Comparison of ENCODE assay signal across 15 cellular contexts in genomic region chr5:176618783-176619182, GRCh38. TPM values are rescaled to one million over a fixed set of nuclear protein-coding genes. Genes with fewer than 3 reads are reported as not detected.
DNase-seq lines count a peak whose midpoint lies in the region; ATAC-seq, FAIRE-seq and TF ChIP-seq lines count a peak whose summit lies in the region.
"Had no signal": no experiment of that assay in that cellular context is flagged by ENCODE, and none has a peak within 500 bp of the region (broad histone marks: within the 10 kb centered on the region; RNA-seq: fewer than 3 reads in every experiment).

No MANE protein-coding gene starts in this region.

- H3K4me1 ChIP-seq in A549, result peaks cover 35% of the 10 kb centered on the region
- peaks cover 21% of the 10 kb centered on the region for H3K4me1 ChIP-seq in CD4-positive, CD25-positive, alpha-beta regulatory T cell (ENCODE audit: control insufficient read depth, insufficient read depth, low read length, poor library complexity, severe bottlenecking)
- H3K4me1 ChIP-seq in iPS-18a (ENCODE audit: control insufficient read depth, low read depth, low read length), result no peaks in the 10 kb centered on the region

- H3K36me3 Mint-ChIP-seq in CD4-positive, CD25-positive, alpha-beta regulatory T cell, result peaks cover 3% of the 10 kb centered on the region
- peaks cover 3% of the 10 kb centered on the region for H3K36me3 Mint-ChIP-seq in T-cell
- H3K36me3 Mint-ChIP-seq: activated naive CD4-positive, alpha-beta T cell treated with anti-CD3 and anti-CD28 coated beads, Interleukin-2, amount 10 ng/mL, durations not matched to agents 7 days and 5 days had no signal

- DNase-seq in A549 (ENCODE audit: low read depth in 1 of 2, low spot score in 1 of 2), result no peak
- no peak for DNase-seq in CD4-positive, CD25-positive, alpha-beta regulatory T cell
- no peak for DNase-seq in T-cell
- no peak for DNase-seq in D341Med (ENCODE audit: low spot score)
- no peak for DNase-seq in G401 (ENCODE audit: low spot score)
- DNase-seq in urothelium cell line (ENCODE audit: low spot score), result no peak
- no peak for DNase-seq in KBM-7

- in situ Hi-C loops in G401 (cut with HindIII; ENCODE audit: low sequenced_read_pairs) (no loop called here), KBM-7 (cut with MboI; ENCODE audit: low pct_unique_long_range_greater_than_20kb, low sequenced_read_pairs) (no loop called here)

- no peaks in the 10 kb centered on the region for H3K36me3 ChIP-seq in CD4-positive, CD25-positive, alpha-beta regulatory T cell (ENCODE audit: control insufficient read depth, insufficient read depth, low read length)
- H3K36me3 ChIP-seq in iPS-18a (ENCODE audit: control insufficient read depth, low read depth, low read length), result no peaks in the 10 kb centered on the region

- TF ChIP-seq RAD21 in A549 (conservative IDR thresholded peaks at IDR 0.05 in 1 of 2, IDR thresholded peaks at IDR 0.05 in 1 of 2), result no peak

- ATAC-seq in A549, result no peak
- no peak for ATAC-seq in CD4-positive, CD25-positive, alpha-beta regulatory T cell (ENCODE audit: low read depth in 2 of 2)
- no peak for ATAC-seq in T-cell (replicated peaks in 1 of 4)

- TF ChIP-seq EP300 in A549 (IDR thresholded peaks at IDR 0.05), result no peak

- POLR2A ChIA-PET in A549 (lab: Yijun Ruan, JAX) (no interaction called here), T-cell (lab: Charles Lee) (no interaction called here)

- peak overlapping the region in 3 of 4 donors; percentile 24 to 61 (median 46) for H3K4me3 Mint-ChIP-seq in CD4-positive, CD25-positive, alpha-beta regulatory T cell
- H3K4me3 Mint-ChIP-seq in T-cell, result peak overlapping the region in 2 of 3 donors; percentile 31 to 84
- H3K4me3 Mint-ChIP-seq: activated naive CD4-positive, alpha-beta T cell treated with anti-CD3 and anti-CD28 coated beads, Interleukin-2, amount 10 ng/mL, durations not matched to agents 7 days and 5 days had no signal

- peaks cover 0 to 18% (median 5%) of the 10 kb centered on the region in 4 donors for H3K4me1 Mint-ChIP-seq in CD4-positive, CD25-positive, alpha-beta regulatory T cell
- peaks cover 7 to 20% (median 19%) of the 10 kb centered on the region in 3 donors for H3K4me1 Mint-ChIP-seq in T-cell

- peaks cover 0 to 3% (median 0%) of the 10 kb centered on the region in 7 donors for H3K9me3 Mint-ChIP-seq in CD4-positive, CD25-positive, alpha-beta regulatory T cell
- H3K9me3 Mint-ChIP-seq in T-cell, result no peaks in the 10 kb centered on the region
- H3K9me3 Mint-ChIP-seq: activated naive CD4-positive, alpha-beta T cell treated with anti-CD3 and anti-CD28 coated beads, Interleukin-2, amount 10 ng/mL, durations not matched to agents 7 days and 5 days had no signal

- peaks cover 12% of the 10 kb centered on the region for H3K27me3 ChIP-seq in CD4-positive, CD25-positive, alpha-beta regulatory T cell (ENCODE audit: control insufficient read depth, insufficient read depth, low read length)
- H3K27me3 ChIP-seq in iPS-18a (ENCODE audit: control insufficient read depth, insufficient read depth, low read length), result peaks cover 43% of the 10 kb centered on the region

- no peak for FAIRE-seq in A549 (lab: Jason Lieb, UNC)
- FAIRE-seq in urothelium cell line (lab: Jason Lieb, UNC), result no peak
- FAIRE-seq: colon, islet of Langerhans had no signal

- H3K4me2 ChIP-seq in A549, result peak overlapping the region; percentile 91

- CTCF ChIA-PET in A549 (lab: Yijun Ruan, JAX), result interaction anchor here (0.8 to 1.3 kb wide), 4 partner anchors 11 to 227 kb away, joined by 3 to 5 read pairs (median 4); no protein-coding TSS in a partner anchor
- CTCF ChIA-PET in T-cell (lab: Charles Lee), result interaction anchor here in 1 of 2 donors (0.6 kb wide), 2 partner anchors 11 to 960 kb away, joined by 4 read pairs; no protein-coding TSS in a partner anchor

- TF ChIP-seq POLR2A in A549 (IDR thresholded peaks at IDR 0.05; ENCODE audit: low read length), result no peak

- H3K27ac Mint-ChIP-seq in CD4-positive, CD25-positive, alpha-beta regulatory T cell, result no peak overlapping the region
- H3K27ac Mint-ChIP-seq in T-cell, result no peak overlapping the region
- H3K27ac Mint-ChIP-seq: activated naive CD4-positive, alpha-beta T cell treated with anti-CD3 and anti-CD28 coated beads, Interleukin-2, amount 10 ng/mL, durations not matched to agents 7 days and 5 days had no signal

- H3K9me3 ChIP-seq in A549 (no peaks in the 10 kb centered on the region), iPS-18a (ENCODE audit: control insufficient read depth, low read depth, low read length) (no peaks in the 10 kb centered on the region)
- no peaks in the 10 kb centered on the region for H3K9me3 ChIP-seq in CD4-positive, CD25-positive, alpha-beta regulatory T cell (ENCODE audit: control insufficient read depth in 2 of 2, low read length in 2 of 2)

- no peak overlapping the region for H3K27ac ChIP-seq in A549
- H3K27ac ChIP-seq in CD4-positive, CD25-positive, alpha-beta regulatory T cell (ENCODE audit: insufficient read depth, low read length, poor library complexity, severe bottlenecking), result no peak overlapping the region
- H3K27ac ChIP-seq in iPS-18a (ENCODE audit: low read length), result no peak overlapping the region
- H3K27ac ChIP-seq: RWPE1 had no signal

- H3K27me3 Mint-ChIP-seq in CD4-positive, CD25-positive, alpha-beta regulatory T cell, result peaks cover 71% of the 10 kb centered on the region
- H3K27me3 Mint-ChIP-seq in T-cell, result peaks cover 53 to 70% of the 10 kb centered on the region in 2 donors

- no peak for TF ChIP-seq CTCF in A549 (IDR thresholded peaks at IDR 0.05)

- no peak overlapping the region for H3K9ac ChIP-seq in iPS-18a (ENCODE audit: low read length)

- no peak overlapping the region; the same call in 2 of the 3 replicates for H3K4me3 ChIP-seq in A549
- no peak overlapping the region for H3K4me3 ChIP-seq in CD4-positive, CD25-positive, alpha-beta regulatory T cell (ENCODE audit: low read depth, low read length)
- H3K4me3 ChIP-seq in iPS-18a (ENCODE audit: low read length), result peak overlapping the region; percentile 51

- 79% methylated on average over 18 of the region's 19 CpGs for WGBS in A549 (ENCODE audit: missing lambda C conversion rate)

TF ChIP-seq in A549, 52 proteins besides CTCF, POLR2A, EP300 and RAD21 (continues in another document):
- no peak for TF ChIP-seq KDM5A (IDR thresholded peaks at IDR 0.05)
- TF ChIP-seq, protein P1, sequence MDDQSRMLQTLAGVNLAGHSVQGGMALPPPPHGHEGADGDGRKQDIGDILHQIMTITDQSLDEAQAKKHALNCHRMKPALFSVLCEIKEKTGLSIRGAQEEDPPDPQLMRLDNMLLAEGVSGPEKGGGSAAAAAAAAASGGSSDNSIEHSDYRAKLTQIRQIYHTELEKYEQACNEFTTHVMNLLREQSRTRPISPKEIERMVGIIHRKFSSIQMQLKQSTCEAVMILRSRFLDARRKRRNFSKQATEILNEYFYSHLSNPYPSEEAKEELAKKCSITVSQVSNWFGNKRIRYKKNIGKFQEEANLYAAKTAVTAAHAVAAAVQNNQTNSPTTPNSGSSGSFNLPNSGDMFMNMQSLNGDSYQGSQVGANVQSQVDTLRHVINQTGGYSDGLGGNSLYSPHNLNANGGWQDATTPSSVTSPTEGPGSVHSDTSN (IDR thresholded peaks at IDR 0.05), result no peak
- no peak for TF ChIP-seq RARB (CRISPR knock-in tag; IDR thresholded peaks at IDR 0.05)
- TF ChIP-seq CHD4 (IDR thresholded peaks at IDR 0.05; ENCODE audit: borderline replicate concordance), result no peak
- TF ChIP-seq CHD2 (IDR thresholded peaks at IDR 0.05; ENCODE audit: low read length, partially characterized antibody), result no peak
- no peak for TF ChIP-seq RNF2 (IDR thresholded peaks at IDR 0.05; ENCODE audit: borderline replicate concordance, low read depth)
- no peak for TF ChIP-seq PHF8 (IDR thresholded peaks at IDR 0.05; ENCODE audit: borderline replicate concordance, low read depth)

RNA-seq across cellular contexts. Expression of gene GPRIN1, which starts 8.8 kb away (rescaled TPM):
- polyA plus RNA-seq in A549 (2011; rRNA removed) (3.1 and 4.2 TPM in 2 replicates), A549 (2017; fragmentation: RNase III; extraction: RNeasy Plus Mini Kit Qiagen cat#74134 plus additional on column Dnase treatment) (6.1 to 6.7 TPM (median 6.4 TPM) in 3 replicates)
- 3.4 and 5.1 TPM in 2 replicates for polyA plus RNA-seq in A549 (2012; cell fraction: cytosol; rRNA removed)
- 4.0 and 5.0 TPM in 2 replicates for polyA plus RNA-seq in A549 (2012; cell fraction: nucleus; rRNA removed)
- 3.8 and 4.1 TPM in 2 replicates for polyA minus RNA-seq in A549 (2011; rRNA and poly(A)+ RNA removed)
- 1.9 TPM for total RNA-seq in CD4-positive, CD25-positive, alpha-beta regulatory T cell
- polyA plus RNA-seq in CD4-positive, CD25-positive, alpha-beta regulatory T cell, result under 1 TPM; 0.24 to 0.87 (median 0.52) TPM
- total RNA-seq in T-cell, result 1 to 10 TPM in 1 of 5 donors, under 1 TPM in 4; 0.33 to 1.2 (median 0.64) TPM
- 15.3 and 19.9 TPM in 2 replicates for total RNA-seq in G401 (2014; rRNA removed; shearing (Covaris generic))

RNA-seq across cellular contexts. Expression of gene SNCB, which starts 11.6 kb away (rescaled TPM):
- polyA plus RNA-seq in A549 (2011; rRNA removed) (0.26 and 0.37 TPM in 2 replicates), A549 (2017; fragmentation: RNase III; extraction: RNeasy Plus Mini Kit Qiagen cat#74134 plus additional on column Dnase treatment) (0.65 to 1.2 TPM (median 0.74 TPM) in 3 replicates)
- 0.98 TPM in 2 replicates for polyA plus RNA-seq in A549 (2012; cell fraction: cytosol; rRNA removed)
- 0.94 and 0.96 TPM in 2 replicates for polyA plus RNA-seq in A549 (2012; cell fraction: nucleus; rRNA removed)
- not detected in 2 replicates for polyA minus RNA-seq in A549 (2011; rRNA and poly(A)+ RNA removed)
- not detected for total RNA-seq in CD4-positive, CD25-positive, alpha-beta regulatory T cell
- not detected for polyA plus RNA-seq in CD4-positive, CD25-positive, alpha-beta regulatory T cell
- total RNA-seq in T-cell, result not detected
- 0.49 and 1.7 TPM in 2 replicates for total RNA-seq in G401 (2014; rRNA removed; shearing (Covaris generic))
- total RNA-seq: activated CD8-positive, alpha-beta memory T cell treated with anti-CD3 and anti-CD28 coated beads for 36 hours; mononuclear cell had no signal

RNA-seq across cellular contexts. Expression of gene EIF4E1B, which starts 11.7 kb away (rescaled TPM):
- polyA plus RNA-seq in A549 (2011; rRNA removed), result not detected in 2 replicates
- not detected in 2 replicates for polyA plus RNA-seq in A549 (2012; cell fraction: cytosol; rRNA removed)
- not detected in 2 replicates for polyA plus RNA-seq in A549 (2012; cell fraction: nucleus; rRNA removed)
- polyA plus RNA-seq in A549 (2017; fragmentation: RNase III; extraction: RNeasy Plus Mini Kit Qiagen cat#74134 plus additional on column Dnase treatment), result not detected in 3 replicates
- not detected in 2 replicates for polyA minus RNA-seq in A549 (2011; rRNA and poly(A)+ RNA removed)
- not detected for total RNA-seq in CD4-positive, CD25-positive, alpha-beta regulatory T cell
- not detected for polyA plus RNA-seq in CD4-positive, CD25-positive, alpha-beta regulatory T cell
- total RNA-seq in T-cell, result not detected
- not detected in 2 replicates for total RNA-seq in G401 (2014; rRNA removed; shearing (Covaris generic))
- total RNA-seq: activated CD8-positive, alpha-beta memory T cell treated with anti-CD3 and anti-CD28 coated beads for 36 hours; LHCN-M2 had no signal

RNA-seq across cellular contexts. Expression of gene TSPAN17, which starts 28.5 kb away (rescaled TPM):
- polyA plus RNA-seq in A549 (2011; rRNA removed), result 33.7 and 35.6 TPM in 2 replicates
- polyA plus RNA-seq in A549 (2012; cell fraction: cytosol; rRNA removed), result 37.8 and 52.9 TPM in 2 replicates
- 71.4 and 73.3 TPM in 2 replicates for polyA plus RNA-seq in A549 (2012; cell fraction: nucleus; rRNA removed)
- polyA plus RNA-seq in A549 (2017; fragmentation: RNase III; extraction: RNeasy Plus Mini Kit Qiagen cat#74134 plus additional on column Dnase treatment), result 45.7 to 49.4 TPM (median 47.4 TPM) in 3 replicates
- polyA minus RNA-seq in A549 (2011; rRNA and poly(A)+ RNA removed), result 72.8 and 73.0 TPM in 2 replicates
- total RNA-seq in CD4-positive, CD25-positive, alpha-beta regulatory T cell, result 34.0 TPM
- 10 to 100 TPM; 26.0 to 48.8 (median 34.1) TPM for polyA plus RNA-seq in CD4-positive, CD25-positive, alpha-beta regulatory T cell
- 10 to 100 TPM; 20.2 to 39.3 (median 30.0) TPM for total RNA-seq in T-cell
- total RNA-seq in G401 (2014; rRNA removed; shearing (Covaris generic)), result 91.3 and 96.3 TPM in 2 replicates
